Comparison of ENCODE assay signal across 8 cellular contexts in the genomic region with DNA sequence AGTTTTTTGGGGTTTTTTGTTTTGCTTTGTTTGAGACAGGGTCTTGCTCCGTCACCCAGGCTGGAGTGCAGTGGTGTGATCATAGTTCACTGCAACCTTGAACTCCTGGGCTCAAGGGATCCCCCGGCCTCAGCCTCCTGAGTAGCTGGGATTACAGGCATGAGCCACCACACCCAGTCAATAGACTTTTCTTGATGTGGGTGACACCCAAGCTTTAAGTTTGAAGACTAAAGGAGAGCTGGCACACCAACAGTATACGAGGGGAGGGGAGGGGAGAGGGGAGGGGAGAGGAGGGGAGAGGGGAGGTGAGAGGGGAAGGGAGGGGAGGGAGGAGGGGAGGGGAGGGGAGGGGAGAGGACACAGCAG. TPM values are rescaled to one million over a fixed set of nuclear protein-coding genes. Genes with fewer than 3 reads are reported as not detected.
DNase-seq lines count a peak whose midpoint lies in the region; ATAC-seq and TF ChIP-seq lines count a peak whose summit lies in the region.
"Not testable (repeated sequence)": the region's sequence is repeated elsewhere in the genome, so short reads cannot be mapped to it uniquely, and the experiment has no call there.

No MANE protein-coding gene starts in this region.

- H3K9ac ChIP-seq in duodenal mucosa (ENCODE audit: low read depth in 1 of 2, low read length in 2 of 2): not testable (repeated sequence)
- peak overlapping the region in 1 of 2 donors; percentile 28 for H3K9ac ChIP-seq in mucosa of rectum (ENCODE audit: low read depth in 1 of 2, low read length in 2 of 2)

- BruUV-seq in PC-9 (replicated peaks; lab: Mats Ljungman, UMichigan): not testable (repeated sequence)

- H3K27ac ChIP-seq in ACC112 (ENCODE audit: low read depth, low read length) (peak overlapping the region; percentile 95), PC-9 (peak overlapping the region; percentile 94), duodenal mucosa (ENCODE audit: low read depth, low read length) (peak overlapping the region; percentile 3), mucosa of rectum (ENCODE audit: low read depth in 2 of 2, low read length in 2 of 2) (peak overlapping the region; percentile 83 to 93)

- DNase-seq in GM12864 (ENCODE audit: low read depth); activated CD4-positive, alpha-beta memory T cell treated with anti-CD3 and anti-CD28 coated beads for 36 hours; stimulated activated effector memory CD8-positive, alpha-beta T cell treated with anti-CD3 and anti-CD28 coated beads, Interleukin-12 subunit alpha, Interleukin-12 subunit beta, amount 100 ng/mL, for 72 hours (ENCODE audit: low spot score in 2 of 2): not testable (repeated sequence)
- DNase-seq in PC-9: peak in 1 of 2 experiments; percentile 48
- peak; percentile 63 for DNase-seq in activated naive CD4-positive, alpha-beta T cell treated with anti-CD3 and anti-CD28 coated beads, Interleukin-2, amount 10 ng/mL, durations not matched to agents 7 days and 5 days

- H3K36me3 Mint-ChIP-seq in activated CD4-positive, alpha-beta memory T cell treated with anti-CD3 and anti-CD28 coated beads for 36 hours: not testable (repeated sequence)
- H3K36me3 Mint-ChIP-seq in activated naive CD4-positive, alpha-beta T cell treated with anti-CD3 and anti-CD28 coated beads, Interleukin-2, amount 10 ng/mL, durations not matched to agents 7 days and 5 days: peaks cover 30% of the 10 kb centered on the region
- peaks cover 22% of the 10 kb centered on the region for H3K36me3 Mint-ChIP-seq in stimulated activated effector memory CD8-positive, alpha-beta T cell treated with anti-CD3 and anti-CD28 coated beads, Interleukin-12 subunit alpha, Interleukin-12 subunit beta, amount 100 ng/mL, for 72 hours

- peaks cover 41% of the 10 kb centered on the region for H3F3A ChIP-seq in PC-9 (ENCODE audit: insufficient read depth, low read depth)

- H3K4me1 Mint-ChIP-seq in activated CD4-positive, alpha-beta memory T cell treated with anti-CD3 and anti-CD28 coated beads for 36 hours (ENCODE audit: low read depth): peaks cover 49% of the 10 kb centered on the region
- H3K4me1 Mint-ChIP-seq in activated naive CD4-positive, alpha-beta T cell treated with anti-CD3 and anti-CD28 coated beads, Interleukin-2, amount 10 ng/mL, durations not matched to agents 7 days and 5 days: peaks cover 57% of the 10 kb centered on the region
- peaks cover 54% of the 10 kb centered on the region for H3K4me1 Mint-ChIP-seq in stimulated activated effector memory CD8-positive, alpha-beta T cell treated with anti-CD3 and anti-CD28 coated beads, Interleukin-12 subunit alpha, Interleukin-12 subunit beta, amount 100 ng/mL, for 72 hours

- intact Hi-C loops in PC-9 (cut with micrococcal nuclease; ENCODE audit: unreplicated experiment): loop anchor here (1.0 kb wide), 1 partner anchor 12 kb away; no protein-coding TSS in a partner anchor
- intact Hi-C loops in activated CD4-positive, alpha-beta memory T cell treated with anti-CD3 and anti-CD28 coated beads for 36 hours (cut with micrococcal nuclease): loop anchor here (1.0 kb wide), 4 partner anchors 8 to 65 kb away; no protein-coding TSS in a partner anchor

- not testable (repeated sequence) for H3K27me3 Mint-ChIP-seq in activated CD4-positive, alpha-beta memory T cell treated with anti-CD3 and anti-CD28 coated beads for 36 hours; activated naive CD4-positive, alpha-beta T cell treated with anti-CD3 and anti-CD28 coated beads, Interleukin-2, amount 10 ng/mL, durations not matched to agents 7 days and 5 days

- TF ChIP-seq CTCF in GM12864 (IDR thresholded peaks at IDR 0.05; ENCODE audit: low read depth, low read length, missing control alignments); PC-9 (conservative IDR thresholded peaks at IDR 0.05): not testable (repeated sequence)

- CTCF ChIA-PET in PC-9 (lab: Charles Lee): interaction anchor here (0.5 to 1.8 kb wide), 6 partner anchors 12 to 72 kb away, joined by 3 to 5 read pairs (median 4); no protein-coding TSS in a partner anchor
- CTCF ChIA-PET in activated CD4-positive, alpha-beta memory T cell treated with anti-CD3 and anti-CD28 coated beads for 36 hours (lab: Charles Lee): interaction anchor here (0.6 to 12.6 kb wide), 11 partner anchors 8 to 355 kb away, joined by 3 to 181 read pairs (median 5); partner anchors contain the start of gene KCMF1
- CTCF ChIA-PET in activated naive CD4-positive, alpha-beta T cell treated with anti-CD3 and anti-CD28 coated beads, Interleukin-2, amount 10 ng/mL, durations not matched to agents 7 days and 5 days (lab: Charles Lee): interaction anchor here (0.7 to 9.6 kb wide), 8 partner anchors 11 to 69 kb away, joined by 3 to 105 read pairs (median 6); partner anchors contain the start of genes KCMF1 and TRABD2A

- H3K4me1 ChIP-seq in ACC112 (ENCODE audit: control insufficient read depth, insufficient read depth, low read length, unreplicated experiment): peaks cover 26% of the 10 kb centered on the region
- peaks cover 58% of the 10 kb centered on the region for H3K4me1 ChIP-seq in PC-9 (replicated peaks; ENCODE audit: insufficient read depth)
- H3K4me1 ChIP-seq in duodenal mucosa (ENCODE audit: control insufficient read depth in 1 of 2, insufficient read depth in 2 of 2, low read length in 2 of 2): not testable (repeated sequence)
- H3K4me1 ChIP-seq in mucosa of rectum (ENCODE audit: control insufficient read depth in 2 of 2, insufficient read depth in 2 of 2, low read length in 2 of 2): peaks cover 18 to 22% of the 10 kb centered on the region in 2 donors

- POLR2A ChIA-PET in PC-9 (lab: Charles Lee; ENCODE audit: unreplicated experiment): interaction anchor here (0.5 to 1.6 kb wide), 4 partner anchors 13 to 408 kb away, joined by 4 to 30 read pairs (median 16); partner anchors contain the start of gene RETSAT
- POLR2A ChIA-PET in activated CD4-positive, alpha-beta memory T cell treated with anti-CD3 and anti-CD28 coated beads for 36 hours (lab: Charles Lee): interaction anchor here (0.7 to 3.8 kb wide), 15 partner anchors 8 to 381 kb away, joined by 3 to 43 read pairs (median 6); partner anchors contain the start of genes KCMF1, TMSB10 and TRABD2A

- peak overlapping the region; percentile 74 for H3K4me2 ChIP-seq in PC-9

- H3K27me3 ChIP-seq in ACC112 (ENCODE audit: insufficient read depth, low read length); PC-9 (ENCODE audit: insufficient read depth, low read depth); duodenal mucosa (ENCODE audit: control insufficient read depth in 1 of 2, insufficient read depth in 2 of 2, low read length in 2 of 2); mucosa of rectum (ENCODE audit: control insufficient read depth in 2 of 2, insufficient read depth in 2 of 2, low read length in 2 of 2): not testable (repeated sequence)

- not testable (repeated sequence) for H3K36me3 ChIP-seq in ACC112 (ENCODE audit: insufficient read depth, low read length); PC-9 (ENCODE audit: low read depth); duodenal mucosa (ENCODE audit: control insufficient read depth in 1 of 2, insufficient read depth in 2 of 2, low read length in 2 of 2); mucosa of rectum (ENCODE audit: control insufficient read depth in 2 of 2, insufficient read depth in 2 of 2, low read length in 2 of 2)

- not testable (repeated sequence) for H3K9me2 ChIP-seq in PC-9 (ENCODE audit: insufficient read depth)

- H3K9me3 ChIP-seq in PC-9 (ENCODE audit: insufficient read depth, low read depth); duodenal mucosa (ENCODE audit: control insufficient read depth in 1 of 2, low read length in 2 of 2); mucosa of rectum (ENCODE audit: control insufficient read depth in 2 of 2, low read length in 2 of 2): not testable (repeated sequence)

- not testable (repeated sequence) for H3K4me3 ChIP-seq in ACC112 (ENCODE audit: low read depth, low read length); duodenal mucosa (ENCODE audit: low read depth in 1 of 2, low read length in 2 of 2)
- peak overlapping the region; percentile 59 for H3K4me3 ChIP-seq in GM12864 (ENCODE audit: low read depth, low read length)
- H3K4me3 ChIP-seq in PC-9: peak overlapping the region; percentile 34; the same call in 1 of the 2 replicates
- H3K4me3 ChIP-seq in mucosa of rectum (ENCODE audit: low read length in 2 of 2): peak overlapping the region in 1 of 2 donors; percentile 44

- H3K4me3 Mint-ChIP-seq in activated CD4-positive, alpha-beta memory T cell treated with anti-CD3 and anti-CD28 coated beads for 36 hours: peak overlapping the region; percentile 41
- H3K4me3 Mint-ChIP-seq in activated naive CD4-positive, alpha-beta T cell treated with anti-CD3 and anti-CD28 coated beads, Interleukin-2, amount 10 ng/mL, durations not matched to agents 7 days and 5 days: peak overlapping the region; percentile 35
- peak overlapping the region; percentile 53 for H3K4me3 Mint-ChIP-seq in stimulated activated effector memory CD8-positive, alpha-beta T cell treated with anti-CD3 and anti-CD28 coated beads, Interleukin-12 subunit alpha, Interleukin-12 subunit beta, amount 100 ng/mL, for 72 hours

- H2AFZ ChIP-seq in ACC112 (ENCODE audit: low read length, unreplicated experiment); PC-9: not testable (repeated sequence)

- H3K27ac Mint-ChIP-seq in activated CD4-positive, alpha-beta memory T cell treated with anti-CD3 and anti-CD28 coated beads for 36 hours: peak overlapping the region; percentile 93
- H3K27ac Mint-ChIP-seq in activated naive CD4-positive, alpha-beta T cell treated with anti-CD3 and anti-CD28 coated beads, Interleukin-2, amount 10 ng/mL, durations not matched to agents 7 days and 5 days: peak overlapping the region; percentile 92
- H3K27ac Mint-ChIP-seq in stimulated activated effector memory CD8-positive, alpha-beta T cell treated with anti-CD3 and anti-CD28 coated beads, Interleukin-12 subunit alpha, Interleukin-12 subunit beta, amount 100 ng/mL, for 72 hours: peak overlapping the region; percentile 91

- H4K20me1 ChIP-seq in PC-9 (ENCODE audit: insufficient read depth): not testable (repeated sequence)

- ATAC-seq in stimulated activated effector memory CD8-positive, alpha-beta T cell treated with anti-CD3 and anti-CD28 coated beads, Interleukin-12 subunit alpha, Interleukin-12 subunit beta, amount 100 ng/mL, for 72 hours: not testable (repeated sequence)

- H3K9me3 Mint-ChIP-seq in activated CD4-positive, alpha-beta memory T cell treated with anti-CD3 and anti-CD28 coated beads for 36 hours; activated naive CD4-positive, alpha-beta T cell treated with anti-CD3 and anti-CD28 coated beads, Interleukin-2, amount 10 ng/mL, durations not matched to agents 7 days and 5 days; stimulated activated effector memory CD8-positive, alpha-beta T cell treated with anti-CD3 and anti-CD28 coated beads, Interleukin-12 subunit alpha, Interleukin-12 subunit beta, amount 100 ng/mL, for 72 hours: not testable (repeated sequence)

- not testable (repeated sequence) for H3K79me2 ChIP-seq in ACC112 (ENCODE audit: control insufficient read depth, insufficient read depth, low read length, unreplicated experiment); PC-9 (ENCODE audit: low read depth)

RNA-seq across cellular contexts. Expression of gene KCMF1, which starts 25.1 kb away (rescaled TPM):
- 95.3 and 97.8 TPM in 2 replicates for total RNA-seq in PC-9 (2021)
- total RNA-seq in activated CD4-positive, alpha-beta memory T cell treated with anti-CD3 and anti-CD28 coated beads for 36 hours: 10 to 100 TPM; 90.5 to 94.1 TPM

RNA-seq across cellular contexts. Expression of gene TMSB10, which starts 40.4 kb away (rescaled TPM):
- total RNA-seq in PC-9 (2021): 1,668 and 1,769 TPM in 2 replicates
- total RNA-seq in activated CD4-positive, alpha-beta memory T cell treated with anti-CD3 and anti-CD28 coated beads for 36 hours: 1,000 to 10,000 TPM; 2,535 to 2,567 TPM

Comparison
In these comparisons a context has a peak if more than half of its experiments do, and no peak if none do; other contexts are left out.
1. H3K27ac ChIP-seq: peak in every context shown above with its lines; median percentile 95 in ACC112; 94 in PC-9; 88 in mucosa of rectum; 3 in duodenal mucosa.